ENCODE assay signal across 9 cellular contexts in genomic region chr19:43640424-43640757, GRCh38. TPM values are rescaled to one million over a fixed set of nuclear protein-coding genes. Genes with fewer than 3 reads are reported as not detected.
A peak's percentile ranks its signal among the peaks of the same experiment; 100 is the strongest.
DNase-seq lines count a peak whose midpoint lies in the region; ATAC-seq and TF ChIP-seq lines count a peak whose summit lies in the region.
"Had no signal": no experiment of that assay in that cellular context is flagged by ENCODE, and none has a peak within 500 bp of the region (broad histone marks: within the 10 kb centered on the region; RNA-seq: fewer than 3 reads in every experiment).

No MANE protein-coding gene starts in this region.

- WGBS in heart right ventricle, 2 donors = 6 to 8% methylated on average over 9 of the region's 9 CpGs

- intact Hi-C loops in heart right ventricle (cut with DNase I) (loop anchor here in 2 of 10 donors (10.0 kb wide), 2 partner anchors 86 to 96 kb away; no protein-coding TSS in a partner anchor), Right ventricle myocardium inferior (cut with DNase I) (no loop called here)

- TF ChIP-seq CTCF in heart right ventricle (IDR thresholded peaks at IDR 0.05) = no peak

- peak overlapping the region in 2 of 6 donors; percentile 24 to 47 for H3K27ac Mint-ChIP-seq in naive B cell

- H3K27ac ChIP-seq in heart right ventricle (no peak overlapping the region), duodenal mucosa (ENCODE audit: low read depth, low read length) (no peak overlapping the region)

- H3K27me3 ChIP-seq in heart right ventricle (peaks cover 0 to 52% (median 16%) of the 10 kb centered on the region in 7 donors), duodenal mucosa (ENCODE audit: control insufficient read depth in 1 of 2, insufficient read depth in 2 of 2, low read length in 2 of 2) (peaks cover 17 to 18% of the 10 kb centered on the region in 2 donors)

- H3K4me1 Mint-ChIP-seq in naive B cell = peaks cover 23 to 29% (median 28%) of the 10 kb centered on the region in 3 donors

- H3K9me3 Mint-ChIP-seq in naive B cell = no peaks in the 10 kb centered on the region

- peaks cover 0 to 9% (median 7%) of the 10 kb centered on the region in 9 donors for H3K4me1 ChIP-seq in heart right ventricle
- H3K4me1 ChIP-seq in duodenal mucosa (ENCODE audit: control insufficient read depth in 1 of 2, insufficient read depth in 2 of 2, low read length in 2 of 2) = peaks cover 0 to 11% of the 10 kb centered on the region in 2 donors

- peak overlapping the region; percentile 66 to 91 (median 84) for H3K4me3 Mint-ChIP-seq in naive B cell

- no peaks in the 10 kb centered on the region for H3K36me3 Mint-ChIP-seq in naive B cell

- peak overlapping the region in 1 of 2 donors; percentile 63 for H3K9ac ChIP-seq in duodenal mucosa (ENCODE audit: low read depth in 1 of 2, low read length in 2 of 2)

- H3K27me3 Mint-ChIP-seq in naive B cell = peaks cover 11 to 58% (median 57%) of the 10 kb centered on the region in 3 donors

- DNase-seq in heart right ventricle (no peak), Right ventricle myocardium inferior (ENCODE audit: missing footprints) (no peak), naive B cell (no peak), iPS-NIHi7 (ENCODE audit: extremely low spot score) (no peak), COLO668 (lab: John Stamatoyannopoulos, UW; ENCODE audit: unreplicated experiment) (no peak), NCI-H146 treated with DMSO at 0.1 percent for 48 hours (lab: John Stamatoyannopoulos, UW; ENCODE audit: unreplicated experiment) (no peak)
- DNase-seq: EL had no signal

- H3K4me3 ChIP-seq in heart right ventricle (peak overlapping the region in 9 of 10 donors; percentile 34 to 60 (median 50)), duodenal mucosa (ENCODE audit: low read depth in 1 of 2, low read length in 2 of 2) (peak overlapping the region; percentile 75 to 78)

- ATAC-seq in heart right ventricle = no peak
- ATAC-seq in Right ventricle myocardium inferior = no peak
- ATAC-seq in naive B cell (ENCODE audit: low read depth in 2 of 2) = no peak
- no peak for ATAC-seq in HG03571 (IDR thresholded peaks at IDR 0.05; ENCODE audit: unreplicated experiment)

- no peaks in the 10 kb centered on the region for H3K36me3 ChIP-seq in heart right ventricle
- no peaks in the 10 kb centered on the region for H3K36me3 ChIP-seq in duodenal mucosa (ENCODE audit: control insufficient read depth in 1 of 2, insufficient read depth in 2 of 2, low read length in 2 of 2)

- H3K9me3 ChIP-seq in heart right ventricle = no peaks in the 10 kb centered on the region
- H3K9me3 ChIP-seq in duodenal mucosa (ENCODE audit: control insufficient read depth in 1 of 2, low read length in 2 of 2) = no peaks in the 10 kb centered on the region

RNA-seq across cellular contexts. Expression of gene CADM4, which starts 0.7 kb away (rescaled TPM):
- total RNA-seq in heart right ventricle (10 to 100 TPM in 1 of 10 donors, 1 to 10 TPM in 9; 3.0 to 12.3 (median 8.4) TPM), Right ventricle myocardium inferior (9.7 TPM)
- polyA plus RNA-seq in heart right ventricle (1 to 10 TPM; 7.5 to 8.1 TPM), naive B cell (ENCODE audit: low read depth in 6 of 6) (under 1 TPM in 4 of 6 donors, not detected in 2; 0.12 to 0.22 (median 0.19) TPM)

RNA-seq across cellular contexts. Expression of gene ZNF428, which starts 21.0 kb away (rescaled TPM):
- 10 to 100 TPM; 28.1 to 37.6 (median 32.9) TPM for total RNA-seq in heart right ventricle
- polyA plus RNA-seq in heart right ventricle = 10 to 100 TPM; 43.2 to 94.9 TPM
- 32.9 TPM for total RNA-seq in Right ventricle myocardium inferior
- polyA plus RNA-seq in naive B cell (ENCODE audit: low read depth in 6 of 6) = 10 to 100 TPM in 4 of 6 donors, 1 to 10 TPM in 2; 8.2 to 18.4 (median 11.1) TPM

RNA-seq across cellular contexts. Expression of gene SRRM5, which starts 28.5 kb away (rescaled TPM):
- total RNA-seq in heart right ventricle (under 1 TPM in 8 of 10 donors, not detected in 2; 0.11 to 0.32 (median 0.22) TPM), Right ventricle myocardium inferior (0.16 TPM)
- polyA plus RNA-seq in heart right ventricle (1 to 10 TPM in 1 of 2 donors, under 1 TPM in 1; 0.26 to 1.6 TPM), naive B cell (ENCODE audit: low read depth in 6 of 6) (under 1 TPM in 3 of 6 donors, not detected in 3; 0.24 to 0.73 (median 0.25) TPM)

RNA-seq across cellular contexts. Expression of gene PLAUR, which starts 29.6 kb away (rescaled TPM):
- total RNA-seq in heart right ventricle (10 to 100 TPM in 4 of 10 donors, 1 to 10 TPM in 6; 2.1 to 28.6 (median 7.4) TPM), Right ventricle myocardium inferior (3.8 TPM)
- polyA plus RNA-seq in heart right ventricle (10 to 100 TPM in 1 of 2 donors, 1 to 10 TPM in 1; 3.7 to 17.1 TPM), naive B cell (ENCODE audit: low read depth in 6 of 6) (1 to 10 TPM in 1 of 6 donors, under 1 TPM in 4, not detected in 1; 0.37 to 1.1 (median 0.84) TPM)

RNA-seq across cellular contexts. Expression of gene ZNF576, which starts 44.0 kb away (rescaled TPM):
- 10 to 100 TPM in 9 of 10 donors, 1 to 10 TPM in 1; 8.7 to 15.9 (median 12.7) TPM for total RNA-seq in heart right ventricle
- 10 to 100 TPM in 1 of 2 donors, 1 to 10 TPM in 1; 6.7 to 20.9 TPM for polyA plus RNA-seq in heart right ventricle
- 9.3 TPM for total RNA-seq in Right ventricle myocardium inferior
- 10 to 100 TPM in 3 of 6 donors, 1 to 10 TPM in 3; 2.3 to 13.6 (median 10.1) TPM for polyA plus RNA-seq in naive B cell (ENCODE audit: low read depth in 6 of 6)
